Comparison of ENCODE assay signal across 18 cellular contexts in genomic region chr4:94976371-94977011, GRCh38.
DNase-seq lines count a peak whose midpoint lies in the region; ATAC-seq and TF ChIP-seq lines count a peak whose summit lies in the region.
"Had no signal": no experiment of that assay in that cellular context is flagged by ENCODE, and none has a peak within 500 bp of the region (broad histone marks: within the 10 kb centered on the region; RNA-seq: fewer than 3 reads in every experiment).

No MANE protein-coding gene starts in this region.

- H3K4me3 ChIP-seq in AG09309 (ENCODE audit: control insufficient read depth, low read depth, low read length) = no peak overlapping the region
- no peak overlapping the region for H3K4me3 ChIP-seq in MG63
- H3K4me3 ChIP-seq in mammary epithelial cell (replicated peaks in 1 of 3; ENCODE audit: insufficient read depth in 1 of 3, low read depth in 2 of 3, low read length in 3 of 3) = no peak overlapping the region
- H3K4me3 ChIP-seq: upper lobe of left lung had no signal

- CTCF ChIA-PET in mammary epithelial cell (lab: Charles Lee; ENCODE audit: low non-redundant PET) = no interaction called here

- DNase-seq in AG09309 (ENCODE audit: low read depth) (peak; percentile 50), MG63 (peak; percentile 31), mammary epithelial cell (peak; percentile 56), myocyte (ENCODE audit: low read depth) (peak; percentile 87), ecto neural progenitor cell (ENCODE audit: low spot score) (no peak)
- DNase-seq in activated T-cell treated with anti-CD3 and anti-CD28 coated beads, Interleukin-2, amount 50 U/mL, for 1 hour = no peak
- DNase-seq: activated CD8-positive, alpha-beta T cell treated with anti-CD3 and anti-CD28 coated beads for 36 hours; activated effector memory CD4-positive, alpha-beta T cell treated with anti-CD3 and anti-CD28 coated beads, Interleukin-2, amount 50 U/mL, for 16 hours; AML-193; DND-41; immature natural killer cell; midbrain; NCI-H1092; NCI-H524 treated with DMSO at 0.1 percent for 48 hours; T-helper 9 cell; upper lobe of left lung had no signal

- in situ Hi-C loops in mammary epithelial cell (cut with MboI; ENCODE audit: low sequenced_read_pairs in 2 of 2) = no loop called here

- H4K20me1 ChIP-seq in mammary epithelial cell (ENCODE audit: insufficient read depth, low read length) = no peaks in the 10 kb centered on the region

- ATAC-seq in GM19328 (IDR thresholded peaks at IDR 0.05; ENCODE audit: unreplicated experiment) (no peak), HG03196 (IDR thresholded peaks at IDR 0.05; ENCODE audit: unreplicated experiment) (no peak)
- ATAC-seq: activated CD8-positive, alpha-beta T cell treated with anti-CD3 and anti-CD28 coated beads for 36 hours had no signal

- intact Hi-C loops in mammary epithelial cell (cut with micrococcal nuclease) = no loop called here

- BruUV-seq in mammary epithelial cell (replicated peaks; lab: Mats Ljungman, UMichigan) = no TSS peak

- dilution Hi-C loops in mammary epithelial cell (cut with HindIII; ENCODE audit: low sequenced_read_pairs) = no loop called here

- H3K27ac ChIP-seq in mammary epithelial cell (ENCODE audit: insufficient read depth, low read depth, low read length) = no peak overlapping the region
- H3K27ac ChIP-seq: upper lobe of left lung had no signal

- no peaks in the 10 kb centered on the region for H3K79me2 ChIP-seq in mammary epithelial cell (ENCODE audit: insufficient read depth, low read length)

- WGBS in mammary epithelial cell (ENCODE audit: low coverage, missing lambda C conversion rate) = 87% methylated on average over 1 of the region's 1 CpG

- no peak overlapping the region for H3K4me2 ChIP-seq in mammary epithelial cell (ENCODE audit: insufficient read depth, low read depth, low read length)

- TF ChIP-seq CTCF in AG09309 (IDR thresholded peaks at IDR 0.05; ENCODE audit: control insufficient read depth, insufficient read depth, low read depth, low read length, missing control alignments) = no peak
- TF ChIP-seq CTCF in mammary epithelial cell (conservative IDR thresholded peaks at IDR 0.05 in 1 of 2, IDR thresholded peaks at IDR 0.05 in 1 of 2; ENCODE audit: extremely low read depth in 1 of 2, insufficient read depth in 1 of 2, low read depth in 1 of 2, low read length in 2 of 2) = no peak

- no peaks in the 10 kb centered on the region for H3K36me3 ChIP-seq in MG63
- H3K36me3 ChIP-seq in mammary epithelial cell (ENCODE audit: insufficient read depth, low read length) = no peaks in the 10 kb centered on the region
- H3K36me3 ChIP-seq: upper lobe of left lung had no signal

- H3K9ac ChIP-seq in mammary epithelial cell (ENCODE audit: insufficient read depth, low read length) = no peak overlapping the region

- H3K9me3 ChIP-seq in MG63 (no peaks in the 10 kb centered on the region), mammary epithelial cell (replicated peaks; ENCODE audit: insufficient read depth, low read length) (no peaks in the 10 kb centered on the region)
- H3K9me3 ChIP-seq: upper lobe of left lung had no signal

- no peaks in the 10 kb centered on the region for H3K27me3 ChIP-seq in MG63
- H3K27me3 ChIP-seq in mammary epithelial cell (ENCODE audit: insufficient read depth, low read length) = no peaks in the 10 kb centered on the region
- H3K27me3 ChIP-seq: upper lobe of left lung had no signal

- no peak overlapping the region for H2AFZ ChIP-seq in mammary epithelial cell (ENCODE audit: low read depth, low read length)

- H3K4me1 ChIP-seq in mammary epithelial cell (ENCODE audit: insufficient read depth, low read length) = no peaks in the 10 kb centered on the region
- H3K4me1 ChIP-seq: upper lobe of left lung had no signal

Comparison
In these comparisons a context has a peak if more than half of its experiments do, and no peak if none do; other contexts are left out.
1. DNase-seq: peak in AG09309 (single experiment), MG63 (single experiment), mammary epithelial cell (single experiment) and myocyte (single experiment); none in activated T-cell treated with anti-CD3 and anti-CD28 coated beads, Interleukin-2, amount 50 U/mL, for 1 hour (single experiment) and ecto neural progenitor cell (single experiment).